8 cellular contexts compared by ENCODE assay signal in genomic region chr19:47035495-47036232, GRCh38. TPM values are rescaled to one million over a fixed set of nuclear protein-coding genes. Genes with fewer than 3 reads are reported as not detected.
DNase-seq lines count a peak whose midpoint lies in the region; ATAC-seq and TF ChIP-seq lines count a peak whose summit lies in the region.

No MANE protein-coding gene starts in this region.

- H3K4me1 Mint-ChIP-seq in nephron progenitor cell: peaks cover 33% of the 10 kb centered on the region
- H3K4me1 Mint-ChIP-seq in stimulated activated naive CD8-positive, alpha-beta T cell treated with anti-CD3 and anti-CD28 coated beads, Interleukin-15, Interleukin-2, amounts not matched to agents 100 ng/mL and 50 ng/mL, for 24 hours (ENCODE audit: low read depth): peaks cover 21% of the 10 kb centered on the region

- CTCF ChIA-PET in RWPE1 (lab: Yijun Ruan, JAX): interaction anchor here (0.6 to 1.3 kb wide), 10 partner anchors 23 to 1732 kb away, joined by 3 to 4 read pairs (median 3); partner anchors contain the start of genes PPP5C and SAE1

- no peak overlapping the region for H3K27ac Mint-ChIP-seq in nephron progenitor cell
- H3K27ac Mint-ChIP-seq in stimulated activated naive CD8-positive, alpha-beta T cell treated with anti-CD3 and anti-CD28 coated beads, Interleukin-15, Interleukin-2, amounts not matched to agents 100 ng/mL and 50 ng/mL, for 24 hours: peak overlapping the region; percentile 78

- no peaks in the 10 kb centered on the region for H3K9me3 Mint-ChIP-seq in nephron progenitor cell
- H3K9me3 Mint-ChIP-seq in stimulated activated naive CD8-positive, alpha-beta T cell treated with anti-CD3 and anti-CD28 coated beads, Interleukin-15, Interleukin-2, amounts not matched to agents 100 ng/mL and 50 ng/mL, for 24 hours: no peaks in the 10 kb centered on the region

- H3K27ac ChIP-seq in RWPE1: peak overlapping the region; percentile 89

- peak overlapping the region; percentile 47 for H3K4me3 ChIP-seq in LNCaP clone FGC (ENCODE audit: low read depth, low read length)
- peak overlapping the region; percentile 59 for H3K4me3 ChIP-seq in fibroblast of the aortic adventitia (ENCODE audit: low read depth, low read length)

- TF ChIP-seq CTCF in LNCaP clone FGC (IDR thresholded peaks at IDR 0.05; ENCODE audit: control insufficient read depth, extremely low read depth, insufficient read depth) (peak; percentile 69), RWPE1 (conservative IDR thresholded peaks at IDR 0.05; ENCODE audit: low read depth) (peak; percentile 96), fibroblast of the aortic adventitia (IDR thresholded peaks at IDR 0.05; ENCODE audit: insufficient read depth, low read length) (peak; percentile 97), nephron progenitor cell (IDR thresholded peaks at IDR 0.05) (peak; percentile 98)

- peaks cover 25% of the 10 kb centered on the region for H3K27me3 Mint-ChIP-seq in nephron progenitor cell (ENCODE audit: low read depth, poor library complexity)
- peaks cover 5% of the 10 kb centered on the region for H3K27me3 Mint-ChIP-seq in stimulated activated naive CD8-positive, alpha-beta T cell treated with anti-CD3 and anti-CD28 coated beads, Interleukin-15, Interleukin-2, amounts not matched to agents 100 ng/mL and 50 ng/mL, for 24 hours

- POLR2A ChIA-PET in RWPE1 (lab: Yijun Ruan, JAX; ENCODE audit: low non-redundant PET): no interaction called here

- H3K4me3 Mint-ChIP-seq in nephron progenitor cell: peak overlapping the region; percentile 80
- peak overlapping the region; percentile 82 for H3K4me3 Mint-ChIP-seq in stimulated activated naive CD8-positive, alpha-beta T cell treated with anti-CD3 and anti-CD28 coated beads, Interleukin-15, Interleukin-2, amounts not matched to agents 100 ng/mL and 50 ng/mL, for 24 hours

- H3K36me3 Mint-ChIP-seq in nephron progenitor cell (ENCODE audit: low read depth): no peaks in the 10 kb centered on the region
- no peaks in the 10 kb centered on the region for H3K36me3 Mint-ChIP-seq in stimulated activated naive CD8-positive, alpha-beta T cell treated with anti-CD3 and anti-CD28 coated beads, Interleukin-15, Interleukin-2, amounts not matched to agents 100 ng/mL and 50 ng/mL, for 24 hours (ENCODE audit: low read depth)

- peak; percentile 67 for ATAC-seq in GM21737 (IDR thresholded peaks at IDR 0.05; ENCODE audit: unreplicated experiment)

- DNase-seq in DMS53 (lab: John Stamatoyannopoulos, UW) (peak; percentile 89), LNCaP clone FGC (ENCODE audit: low read depth) (no peak), RWPE1 (ENCODE audit: low spot score) (peak; percentile 97), fibroblast of the aortic adventitia (ENCODE audit: low read depth) (peak; percentile 75), nephron progenitor cell (peak; percentile 95)
- DNase-seq in activated T-helper 9 cell treated with anti-CD3 and anti-CD28 coated beads, Interleukin-2, amount 50 U/mL, for 16 hours (ENCODE audit: low read depth): peak; percentile 92

RNA-seq across cellular contexts. Expression of gene TMEM160, which starts 12.8 kb away (rescaled TPM):
- total RNA-seq in fibroblast of the aortic adventitia (ENCODE audit: low replicate concordance): 21.0 and 43.1 TPM in 2 replicates

RNA-seq across cellular contexts. Expression of gene NPAS1, which starts 16.0 kb away (rescaled TPM):
- 0.49 and 2.1 TPM in 2 replicates for total RNA-seq in fibroblast of the aortic adventitia (ENCODE audit: low replicate concordance)
